ENCODE assay signal across 8 cellular contexts in genomic region chr12:12582895-12583303, GRCh38. TPM values are rescaled to one million over a fixed set of nuclear protein-coding genes. Genes with fewer than 3 reads are reported as not detected.
DNase-seq lines count a peak whose midpoint lies in the region; ATAC-seq and TF ChIP-seq lines count a peak whose summit lies in the region.

No MANE protein-coding gene starts in this region.

- H3K27ac ChIP-seq in Karpas-422 (ENCODE audit: low read length) (no peak overlapping the region), sigmoid colon (no peak overlapping the region)

- TF ChIP-seq EP300 in sigmoid colon (IDR thresholded peaks at IDR 0.05) = no peak

- H3K4me2 ChIP-seq in Karpas-422 (ENCODE audit: low read depth, low read length, poor library complexity, severe bottlenecking) = no peak overlapping the region

- no peaks in the 10 kb centered on the region for H3K9me2 ChIP-seq in Karpas-422 (replicated peaks; ENCODE audit: insufficient read depth, low read length)

- peaks cover 0 to 8% (median under 1%) of the 10 kb centered on the region in 4 donors for H3K4me1 Mint-ChIP-seq in naive thymus-derived CD8-positive, alpha-beta T cell

- DNase-seq in GM13976 (ENCODE audit: low spot score) (peak; percentile 72), Karpas-422 (no peak), fibroblast of mammary gland (ENCODE audit: low read depth) (peak; percentile 29), sigmoid colon (no peak), KBM-7 (no peak), cardiac septum (ENCODE audit: low spot score) (no peak)
- no peak for DNase-seq in naive thymus-derived CD8-positive, alpha-beta T cell

- peak; percentile 89 for ATAC-seq in GM21576 (IDR thresholded peaks at IDR 0.05; ENCODE audit: unreplicated experiment)
- no peak for ATAC-seq in naive thymus-derived CD8-positive, alpha-beta T cell

- H3K4me3 ChIP-seq in Karpas-422 (ENCODE audit: low read length) = no peak overlapping the region
- H3K4me3 ChIP-seq in fibroblast of mammary gland (ENCODE audit: control insufficient read depth, low read depth, low read length) = no peak overlapping the region
- no peak overlapping the region for H3K4me3 ChIP-seq in sigmoid colon

- H3K4me1 ChIP-seq in Karpas-422 (ENCODE audit: low read length) (peaks cover 3% of the 10 kb centered on the region; the same call in 1 of the 2 replicates), sigmoid colon (no peaks in the 10 kb centered on the region)

- H4K20me1 ChIP-seq in Karpas-422 (ENCODE audit: insufficient read depth, low read depth, low read length) = no peaks in the 10 kb centered on the region

- no peak overlapping the region for H3K4me3 Mint-ChIP-seq in naive thymus-derived CD8-positive, alpha-beta T cell

- H3K9me3 Mint-ChIP-seq in naive thymus-derived CD8-positive, alpha-beta T cell = no peaks in the 10 kb centered on the region

- H3K27me3 Mint-ChIP-seq in naive thymus-derived CD8-positive, alpha-beta T cell = peaks cover 0 to 6% (median under 1%) of the 10 kb centered on the region in 5 donors

- no peaks in the 10 kb centered on the region for H3K27me3 ChIP-seq in Karpas-422 (ENCODE audit: low read length)
- H3K27me3 ChIP-seq in sigmoid colon = no peaks in the 10 kb centered on the region

- no peaks in the 10 kb centered on the region for H3K9me3 ChIP-seq in Karpas-422 (ENCODE audit: low read length)
- H3K9me3 ChIP-seq in sigmoid colon = no peaks in the 10 kb centered on the region

- no peak overlapping the region for H3K27ac Mint-ChIP-seq in naive thymus-derived CD8-positive, alpha-beta T cell

- 25 to 51% methylated on average over 6 of the region's 6 CpGs for WGBS in sigmoid colon, 2 donors

- TF ChIP-seq CTCF in GM13976 (IDR thresholded peaks at IDR 0.05; ENCODE audit: borderline replicate concordance, control extremely low read depth, extremely low read depth, insufficient read depth, missing control alignments) (no peak), fibroblast of mammary gland (conservative IDR thresholded peaks at IDR 0.05; ENCODE audit: control insufficient read depth, insufficient read depth, low read depth, low read length) (no peak), sigmoid colon (IDR thresholded peaks at IDR 0.05) (no peak)

- H3K36me3 Mint-ChIP-seq in naive thymus-derived CD8-positive, alpha-beta T cell = no peaks in the 10 kb centered on the region

- no peak overlapping the region for H3K9ac ChIP-seq in Karpas-422 (ENCODE audit: low read length)

- POLR2A ChIA-PET in naive thymus-derived CD8-positive, alpha-beta T cell (lab: Charles Lee) = no interaction called here

- in situ Hi-C loops in GM13976 (cut with MboI; ENCODE audit: low sequenced_read_pairs, unreplicated experiment) (no loop called here), KBM-7 (cut with MboI; ENCODE audit: low pct_unique_long_range_greater_than_20kb, low sequenced_read_pairs) (no loop called here)

- peak overlapping the region; percentile 50; the same call in 1 of the 2 replicates for H2AFZ ChIP-seq in Karpas-422 (ENCODE audit: low read length)

- intact Hi-C loops in sigmoid colon (cut with DNase I) (no loop called here), cardiac septum (cut with DNase I) (no loop called here)

- no peaks in the 10 kb centered on the region for H3K79me2 ChIP-seq in Karpas-422 (ENCODE audit: low read length)

- no peak for TF ChIP-seq POLR2A in sigmoid colon (IDR thresholded peaks at IDR 0.05)

- H3K36me3 ChIP-seq in Karpas-422 (ENCODE audit: insufficient read depth, low read length) (no peaks in the 10 kb centered on the region), sigmoid colon (no peaks in the 10 kb centered on the region)

RNA-seq across cellular contexts. Expression of gene DUSP16, which starts 20.2 kb away (rescaled TPM):
- 0.25 and 1.8 TPM in 2 replicates for total RNA-seq in Karpas-422 (2014; rRNA removed; shearing (Covaris generic); ENCODE audit: low replicate concordance)
- 10 to 100 TPM; 27.0 to 30.4 TPM for total RNA-seq in naive thymus-derived CD8-positive, alpha-beta T cell
- 1 to 10 TPM; 4.5 to 4.7 (median 4.6) TPM for polyA plus RNA-seq in naive thymus-derived CD8-positive, alpha-beta T cell
- 10 to 100 TPM in 3 of 4 donors, 1 to 10 TPM in 1; 8.6 to 13.8 (median 11.2) TPM for total RNA-seq in sigmoid colon
- polyA plus RNA-seq in sigmoid colon = 10 to 100 TPM; 13.8 to 27.3 (median 21.1) TPM
- 24.5 TPM for total RNA-seq in cardiac septum

RNA-seq across cellular contexts. Expression of gene CREBL2, which starts 28.8 kb away (rescaled TPM):
- 14.1 and 19.3 TPM in 2 replicates for total RNA-seq in Karpas-422 (2014; rRNA removed; shearing (Covaris generic); ENCODE audit: low replicate concordance)
- 10 to 100 TPM; 35.1 to 35.5 TPM for total RNA-seq in naive thymus-derived CD8-positive, alpha-beta T cell
- polyA plus RNA-seq in naive thymus-derived CD8-positive, alpha-beta T cell = 10 to 100 TPM; 36.5 to 46.8 (median 44.7) TPM
- total RNA-seq in sigmoid colon (10 to 100 TPM; 35.0 to 59.9 (median 46.5) TPM), cardiac septum (20.0 TPM)
- 10 to 100 TPM; 19.0 to 37.8 (median 33.8) TPM for polyA plus RNA-seq in sigmoid colon

Comparison
In these comparisons a context has a peak if more than half of its experiments do, and no peak if none do; other contexts are left out.
1. DNase-seq: peak in GM13976 (single experiment) and fibroblast of mammary gland (single experiment); none in Karpas-422 (single experiment), naive thymus-derived CD8-positive, alpha-beta T cell (0 of 10), sigmoid colon (single experiment), KBM-7 (single experiment) and cardiac septum (single experiment).